In the genomic region with DNA sequence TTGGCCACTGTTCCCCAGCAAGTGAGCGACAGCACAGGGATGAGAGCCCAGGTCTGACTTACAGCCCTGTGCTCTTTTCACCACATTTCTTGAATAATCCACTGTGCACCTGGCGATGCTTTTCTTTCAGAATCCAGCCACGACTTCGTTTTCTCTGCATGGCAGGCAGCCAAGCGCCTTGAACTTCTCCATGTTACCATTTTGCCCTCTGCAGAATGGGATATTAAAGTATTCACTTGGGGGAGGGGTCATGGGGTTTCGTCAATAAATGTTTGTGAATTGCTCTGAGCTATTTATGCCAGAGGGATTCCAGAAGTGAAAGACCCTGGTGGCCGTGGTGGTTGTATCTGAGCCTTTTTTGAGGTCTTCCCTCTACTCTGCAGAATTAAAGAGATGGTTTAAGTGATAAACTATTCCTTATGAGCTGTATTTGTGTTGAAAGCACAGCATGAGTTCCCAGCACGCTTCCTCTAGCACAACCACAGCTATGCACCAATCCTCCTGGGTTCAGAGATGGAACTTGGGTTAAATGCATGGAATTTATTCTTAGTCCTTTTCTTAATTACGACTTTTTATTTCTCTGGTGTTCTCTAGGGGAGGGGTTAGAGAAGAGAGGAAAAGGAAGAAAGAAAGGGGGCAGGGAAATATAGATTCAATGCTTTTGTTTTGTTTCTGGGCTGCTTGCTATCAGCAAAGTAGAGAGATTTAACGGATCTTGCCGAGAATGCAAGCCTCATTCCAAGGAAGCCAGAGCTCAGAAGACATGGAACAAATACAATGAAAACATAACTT, we compare ENCODE assay signal across 12 cellular contexts.
DNase-seq lines count a peak whose midpoint lies in the region; ATAC-seq and TF ChIP-seq lines count a peak whose summit lies in the region.
"Had no signal": no experiment of that assay in that cellular context is flagged by ENCODE, and none has a peak within 500 bp of the region (broad histone marks: within the 10 kb centered on the region; RNA-seq: fewer than 3 reads in every experiment).

No MANE protein-coding gene starts in this region.

- ATAC-seq in HG02759 (IDR thresholded peaks at IDR 0.05; ENCODE audit: unreplicated experiment) (no peak), GM19324 (IDR thresholded peaks at IDR 0.05; ENCODE audit: low FRiP score, unreplicated experiment) (no peak)
- ATAC-seq: T-helper 17 cell had no signal

- H3K9ac ChIP-seq in fibroblast of lung (ENCODE audit: insufficient read depth, low read length), result peak overlapping the region; percentile 45

- no peaks in the 10 kb centered on the region for H4K20me1 ChIP-seq in fibroblast of lung (ENCODE audit: control insufficient read depth, extremely low read depth, insufficient read depth, low read length)

- peak overlapping the region in 1 of 4 experiments; percentile 45 for H3K4me3 ChIP-seq in fibroblast of lung (replicated peaks in 1 of 4; ENCODE audit: control extremely low read depth in 1 of 4, insufficient read depth in 1 of 4, low read depth in 3 of 4, low read length in 4 of 4)
- peak overlapping the region; percentile 35 for H3K4me3 ChIP-seq in retinal pigment epithelial cell (ENCODE audit: low read length)
- H3K4me3 ChIP-seq: right atrium auricular region had no signal

- H3K4me1 ChIP-seq in fibroblast of lung (ENCODE audit: control insufficient read depth, extremely low read depth, insufficient read depth, low read length), result peaks cover 25% of the 10 kb centered on the region
- H3K4me1 ChIP-seq: right atrium auricular region had no signal

- H3K27ac ChIP-seq in fibroblast of lung (ENCODE audit: insufficient read depth, low read length), result peak overlapping the region; percentile 27
- H3K27ac ChIP-seq: right atrium auricular region had no signal

- peak overlapping the region; percentile 47 for H3K4me2 ChIP-seq in fibroblast of lung (ENCODE audit: extremely low read depth, insufficient read depth, low read length)

- H3K36me3 ChIP-seq in fibroblast of lung (ENCODE audit: control insufficient read depth, insufficient read depth, low read length), result no peaks in the 10 kb centered on the region
- H3K36me3 ChIP-seq: right atrium auricular region had no signal

- H3K27me3 ChIP-seq in fibroblast of lung (ENCODE audit: control insufficient read depth, insufficient read depth, low read length), result no peaks in the 10 kb centered on the region
- H3K27me3 ChIP-seq: right atrium auricular region had no signal

- no peaks in the 10 kb centered on the region for H3K9me3 ChIP-seq in fibroblast of lung (ENCODE audit: control insufficient read depth, insufficient read depth, low read depth, low read length)
- H3K9me3 ChIP-seq: right atrium auricular region had no signal

- H2AFZ ChIP-seq in fibroblast of lung (ENCODE audit: low read length), result no peak overlapping the region

- no peaks in the 10 kb centered on the region for H3K79me2 ChIP-seq in fibroblast of lung (ENCODE audit: control insufficient read depth, insufficient read depth, low read length)

- DNase-seq in EH (ENCODE audit: low read depth) (peak; percentile 99), RPMI7951 (ENCODE audit: low read depth) (peak; percentile 86), fibroblast of lung (ENCODE audit: low read depth in 2 of 2) (peak; percentile 59 to 94), retinal pigment epithelial cell (ENCODE audit: low read depth) (no peak)
- DNase-seq in activated naive CD4-positive, alpha-beta T cell treated with Interleukin-2 at 50 U/mL for 16 hours, result no peak
- DNase-seq in stimulated activated naive CD4-positive, alpha-beta T cell (lab: John Stamatoyannopoulos, UW), result no peak
- DNase-seq: activated CD8-positive, alpha-beta memory T cell treated with anti-CD3 and anti-CD28 coated beads for 24 hours; effector memory CD4-positive, alpha-beta T cell; T-helper 17 cell had no signal

- TF ChIP-seq CTCF in fibroblast of lung (conservative IDR thresholded peaks at IDR 0.05 in 1 of 2, IDR thresholded peaks at IDR 0.05 in 1 of 2; ENCODE audit: low read depth in 1 of 2, low read length in 2 of 2), result no peak
- TF ChIP-seq CTCF in retinal pigment epithelial cell (conservative IDR thresholded peaks at IDR 0.05; ENCODE audit: low read depth, low read length), result no peak

Comparison
In these comparisons a context has a peak if more than half of its experiments do, and no peak if none do; other contexts are left out.
1. DNase-seq: peak in EH (single experiment), RPMI7951 (single experiment) and fibroblast of lung (2 of 2); none in retinal pigment epithelial cell (single experiment), activated naive CD4-positive, alpha-beta T cell treated with Interleukin-2 at 50 U/mL for 16 hours (single experiment) and stimulated activated naive CD4-positive, alpha-beta T cell (0 of 6).